In genomic region chr1:100469578-100469977, GRCh38 we compare ENCODE assay signal across 17 cellular contexts.
A peak's percentile ranks its signal among the peaks of the same experiment; 100 is the strongest.
DNase-seq lines count a peak whose midpoint lies in the region; ATAC-seq lines count a peak whose summit lies in the region.
"Had no signal": no experiment of that assay in that cellular context is flagged by ENCODE, and none has a peak within 500 bp of the region (broad histone marks: within the 10 kb centered on the region; RNA-seq: fewer than 3 reads in every experiment).

No MANE protein-coding gene starts in this region.

- ATAC-seq in left ventricle myocardium superior, result peak; percentile 72
- no peak for ATAC-seq in HG02973 (IDR thresholded peaks at IDR 0.05; ENCODE audit: unreplicated experiment)
- ATAC-seq: A549, HepG2, SK-N-SH treated with all-trans-retinoic acid at 6 μM for 48 hours had no signal

- intact Hi-C loops in left ventricle myocardium superior (cut with micrococcal nuclease), result no loop called here
- intact Hi-C loops in cardiac septum (cut with DNase I), result loop anchor here (10.0 kb wide), 1 partner anchor 135 kb away; no protein-coding TSS in a partner anchor

- DNase-seq in left ventricle myocardium superior (no peak), cardiac septum (ENCODE audit: low spot score) (no peak), NCI-H69 (lab: John Stamatoyannopoulos, UW) (peak; percentile 47), myocyte (ENCODE audit: low read depth) (peak; percentile 22), HUDEP-2 (lab: John Stamatoyannopoulos, UW; ENCODE audit: unreplicated experiment in 76 of 76) (no peak)
- DNase-seq in activated CD8-positive, alpha-beta memory T cell treated with anti-CD3 and anti-CD28 coated beads for 24 hours, result no peak
- DNase-seq: DMS79; KBM-7; MM.1S; NCI-H1048; NCI-H1417 treated with DMSO at 0.1 percent for 48 hours; NCI-H187; NK-92 treated with Interleukin-12 subunit alpha and Interleukin-12 subunit beta, amount 100 ng/mL, for 24 hours had no signal

Comparison
In these comparisons a context has a peak if more than half of its experiments do, and no peak if none do; other contexts are left out.
1. DNase-seq: peak in NCI-H69 (single experiment) and myocyte (single experiment); none in left ventricle myocardium superior (single experiment), cardiac septum (single experiment), HUDEP-2 (0 of 76) and activated CD8-positive, alpha-beta memory T cell treated with anti-CD3 and anti-CD28 coated beads for 24 hours (single experiment).